Comparison of ENCODE assay signal across 1 cellular context in genomic region chr17:45584092-45585036, GRCh38.
TF ChIP-seq lines count a peak whose summit lies in the region.

No MANE protein-coding gene starts in this region.

TF ChIP-seq in K562, 482 proteins besides CTCF, POLR2A, EP300 and RAD21 (continued from another document):
- TF ChIP-seq THAP12 (CRISPR knock-in tag; IDR thresholded peaks at IDR 0.05) = peak; percentile 67
- no peak for TF ChIP-seq ZNF766 (CRISPR knock-in tag; conservative IDR thresholded peaks at IDR 0.05)
- peak; percentile 60 for TF ChIP-seq CTBP1 (IDR thresholded peaks at IDR 0.05; ENCODE audit: borderline replicate concordance)
- TF ChIP-seq EP400 (IDR thresholded peaks at IDR 0.05) = peak; percentile 38; the same call in 1 of the 2 replicates
- no peak for TF ChIP-seq MTA2 (IDR thresholded peaks at IDR 0.05; ENCODE audit: low read depth)
- TF ChIP-seq TOE1 (IDR thresholded peaks at IDR 0.05; ENCODE audit: borderline replicate concordance) = no peak
- peak; percentile 27; the same call in 1 of the 2 replicates for TF ChIP-seq TOE1 (CRISPR knock-in tag; IDR thresholded peaks at IDR 0.05; ENCODE audit: borderline replicate concordance, low read depth)
- TF ChIP-seq TAF1 (IDR thresholded peaks at IDR 0.05; ENCODE audit: control insufficient read depth, extremely low read depth, insufficient read depth, low read length, severe bottlenecking) = peak; percentile 14
- no peak; the same call in 1 of the 2 replicates for TF ChIP-seq HOMEZ (CRISPR knock-in tag; IDR thresholded peaks at IDR 0.05)
- 0 out of 2 replicates have a peak, but pooled peaks have one; percentile 35 for TF ChIP-seq ZNF589 (CRISPR knock-in tag; IDR thresholded peaks at IDR 0.05; ENCODE audit: low read depth)
- peak; percentile 1; the same call in 1 of the 2 replicates for TF ChIP-seq EZH2 (IDR thresholded peaks at IDR 0.05; ENCODE audit: borderline replicate concordance, low read depth, low read length)
- peak; percentile 71 for TF ChIP-seq SMAD4 (CRISPR knock-in tag; conservative IDR thresholded peaks at IDR 0.05)
- no peak for TF ChIP-seq ZNF384 (IDR thresholded peaks at IDR 0.05; ENCODE audit: low read depth, low read length)
- no peak for TF ChIP-seq USF2 (CRISPR knock-in tag; IDR thresholded peaks at IDR 0.05)
- TF ChIP-seq KLF1 (tag; IDR thresholded peaks at IDR 0.05) = 0 out of 2 replicates have a peak, but pooled peaks have one; percentile 46
- TF ChIP-seq, protein P1, sequence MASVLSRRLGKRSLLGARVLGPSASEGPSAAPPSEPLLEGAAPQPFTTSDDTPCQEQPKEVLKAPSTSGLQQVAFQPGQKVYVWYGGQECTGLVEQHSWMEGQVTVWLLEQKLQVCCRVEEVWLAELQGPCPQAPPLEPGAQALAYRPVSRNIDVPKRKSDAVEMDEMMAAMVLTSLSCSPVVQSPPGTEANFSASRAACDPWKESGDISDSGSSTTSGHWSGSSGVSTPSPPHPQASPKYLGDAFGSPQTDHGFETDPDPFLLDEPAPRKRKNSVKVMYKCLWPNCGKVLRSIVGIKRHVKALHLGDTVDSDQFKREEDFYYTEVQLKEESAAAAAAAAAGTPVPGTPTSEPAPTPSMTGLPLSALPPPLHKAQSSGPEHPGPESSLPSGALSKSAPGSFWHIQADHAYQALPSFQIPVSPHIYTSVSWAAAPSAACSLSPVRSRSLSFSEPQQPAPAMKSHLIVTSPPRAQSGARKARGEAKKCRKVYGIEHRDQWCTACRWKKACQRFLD (CRISPR knock-in tag; IDR thresholded peaks at IDR 0.05) = peak; percentile 48; the same call in 1 of the 2 replicates
- TF ChIP-seq, protein P2, sequence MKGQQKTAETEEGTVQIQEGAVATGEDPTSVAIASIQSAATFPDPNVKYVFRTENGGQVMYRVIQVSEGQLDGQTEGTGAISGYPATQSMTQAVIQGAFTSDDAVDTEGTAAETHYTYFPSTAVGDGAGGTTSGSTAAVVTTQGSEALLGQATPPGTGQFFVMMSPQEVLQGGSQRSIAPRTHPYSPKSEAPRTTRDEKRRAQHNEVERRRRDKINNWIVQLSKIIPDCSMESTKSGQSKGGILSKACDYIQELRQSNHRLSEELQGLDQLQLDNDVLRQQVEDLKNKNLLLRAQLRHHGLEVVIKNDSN (CRISPR knock-in tag; IDR thresholded peaks at IDR 0.05) = peak; percentile 40; the same call in 1 of the 2 replicates
- TF ChIP-seq RHOXF2B (CRISPR knock-in tag; conservative IDR thresholded peaks at IDR 0.05) = 0 out of 2 replicates have a peak, but pooled peaks have one; percentile 36
- peak; percentile 38; the same call in 1 of the 2 replicates for TF ChIP-seq SUPT5H (IDR thresholded peaks at IDR 0.05)
- TF ChIP-seq ATF1 (CRISPR knock-in tag; IDR thresholded peaks at IDR 0.05) = no peak
- peak; percentile 46; the same call in 1 of the 2 replicates for TF ChIP-seq ATF1 (tag; IDR thresholded peaks at IDR 0.05)
- no peak for TF ChIP-seq CBX3 (IDR thresholded peaks at IDR 0.05; ENCODE audit: borderline replicate concordance in 1 of 2, low read length in 2 of 2)
